In genomic region chr2:178152033-178152432, GRCh38 we compare ENCODE assay signal across 1 cellular context.
TF ChIP-seq lines count a peak whose summit lies in the region.

No MANE protein-coding gene starts in this region.

TF ChIP-seq in HEK293, 187 proteins besides CTCF, POLR2A, EP300 and RAD21 (continued from another document):
- TF ChIP-seq ZBTB44 (tag by site-specific recombination; IDR thresholded peaks at IDR 0.05) = peak; percentile 86
- TF ChIP-seq ZNF362 (tag by site-specific recombination; IDR thresholded peaks at IDR 0.05) = no peak
- TF ChIP-seq TRIM28 (IDR thresholded peaks at IDR 0.05; ENCODE audit: borderline replicate concordance, low read length) = no peak
- no peak for TF ChIP-seq ZNF280D (tag by site-specific recombination; IDR thresholded peaks at IDR 0.05)
- no peak for TF ChIP-seq ZNF670 (tag by site-specific recombination; IDR thresholded peaks at IDR 0.05; ENCODE audit: low read depth)
- TF ChIP-seq ZNF146 (tag by site-specific recombination; IDR thresholded peaks at IDR 0.05) = no peak
- TF ChIP-seq ZNF704 (tag by site-specific recombination; IDR thresholded peaks at IDR 0.05) = no peak
- no peak for TF ChIP-seq ZNF776 (tag by site-specific recombination; IDR thresholded peaks at IDR 0.05; ENCODE audit: borderline replicate concordance)
- TF ChIP-seq RBAK (tag by site-specific recombination; IDR thresholded peaks at IDR 0.05) = no peak
- no peak for TF ChIP-seq ZIC2 (tag by site-specific recombination; IDR thresholded peaks at IDR 0.05)
- no peak for TF ChIP-seq KLF16 (tag by site-specific recombination; IDR thresholded peaks at IDR 0.05)
- peak; percentile 37; the same call in 1 of the 2 replicates for TF ChIP-seq PRDM6 (tag by site-specific recombination; IDR thresholded peaks at IDR 0.05)
- no peak for TF ChIP-seq ZNF645 (tag by site-specific recombination; IDR thresholded peaks at IDR 0.05)
- 0 out of 2 replicates have a peak, but pooled peaks have one; percentile 13 for TF ChIP-seq ZNF366 (tag by site-specific recombination; conservative IDR thresholded peaks at IDR 0.05)
- no peak for TF ChIP-seq ZNF560 (tag by site-specific recombination; IDR thresholded peaks at IDR 0.05; ENCODE audit: borderline replicate concordance)
- no peak for TF ChIP-seq ZNF600 (tag by site-specific recombination; IDR thresholded peaks at IDR 0.05)
- no peak for TF ChIP-seq ZSCAN5A (tag by site-specific recombination; IDR thresholded peaks at IDR 0.05)
- TF ChIP-seq ZNF140 (tag by site-specific recombination; IDR thresholded peaks at IDR 0.05) = no peak
